ENCODE assay signal across 1 cellular context in the genomic region with DNA sequence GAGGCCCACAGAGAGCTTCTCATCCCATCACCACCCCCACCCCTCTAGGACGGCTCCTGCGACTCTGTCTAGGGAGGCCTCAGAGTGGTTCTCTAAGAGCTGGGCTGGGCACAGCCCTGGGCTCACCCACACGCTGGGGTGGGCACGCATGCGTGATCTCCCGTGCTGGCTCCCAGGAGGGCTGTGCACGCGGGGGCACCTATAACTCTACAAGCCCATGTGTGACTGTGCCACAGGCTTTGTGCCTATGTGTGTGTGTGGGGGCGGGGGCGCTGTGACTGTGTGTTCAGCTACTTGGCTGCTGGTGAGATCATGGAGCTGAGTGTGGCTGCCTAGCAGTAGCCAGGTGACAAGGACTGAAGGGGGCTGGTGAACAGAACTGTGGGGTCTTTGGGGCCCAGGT.
TF ChIP-seq lines count a peak whose summit lies in the region.

No MANE protein-coding gene starts in this region.

TF ChIP-seq in H1, 55 proteins besides CTCF, POLR2A, EP300 and RAD21:
- TF ChIP-seq, protein P1, sequence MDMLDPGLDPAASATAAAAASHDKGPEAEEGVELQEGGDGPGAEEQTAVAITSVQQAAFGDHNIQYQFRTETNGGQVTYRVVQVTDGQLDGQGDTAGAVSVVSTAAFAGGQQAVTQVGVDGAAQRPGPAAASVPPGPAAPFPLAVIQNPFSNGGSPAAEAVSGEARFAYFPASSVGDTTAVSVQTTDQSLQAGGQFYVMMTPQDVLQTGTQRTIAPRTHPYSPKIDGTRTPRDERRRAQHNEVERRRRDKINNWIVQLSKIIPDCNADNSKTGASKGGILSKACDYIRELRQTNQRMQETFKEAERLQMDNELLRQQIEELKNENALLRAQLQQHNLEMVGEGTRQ (IDR thresholded peaks at IDR 0.05; ENCODE audit: low read length) = no peak
- TF ChIP-seq CTBP2 (IDR thresholded peaks at IDR 0.05; ENCODE audit: borderline replicate concordance, insufficient read depth, insufficient read length, low read length) = no peak
TF ChIP-seq in H1: peak in this region for 0.
